8 cellular contexts compared by ENCODE assay signal in the genomic region with DNA sequence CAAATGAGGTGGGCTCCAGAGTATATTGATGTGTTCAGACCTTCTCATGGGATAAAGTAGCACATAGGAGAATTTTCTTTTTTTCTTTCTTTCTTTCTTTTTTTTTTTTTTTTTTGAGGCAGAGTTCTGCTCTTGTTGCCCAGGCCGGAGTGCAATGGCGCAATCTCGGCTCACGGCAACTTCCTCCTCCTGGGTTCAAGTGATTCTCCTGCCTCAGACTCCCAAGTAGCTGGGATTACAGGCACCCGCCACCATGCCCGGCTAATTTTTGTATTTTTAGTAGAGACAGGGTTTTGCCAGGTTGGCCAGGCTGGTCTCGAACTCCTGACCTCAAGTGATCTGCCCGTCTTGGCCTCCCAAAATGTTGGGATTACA.
DNase-seq lines count a peak whose midpoint lies in the region; ATAC-seq and TF ChIP-seq lines count a peak whose summit lies in the region.
"Not testable (repeated sequence)": the region's sequence is repeated elsewhere in the genome, so short reads cannot be mapped to it uniquely, and the experiment has no call there.

No MANE protein-coding gene starts in this region.

- intact Hi-C loops in Calu3 (cut with micrococcal nuclease; ENCODE audit: unreplicated experiment), result not testable (repeated sequence)
- intact Hi-C loops in heart left ventricle (cut with DNase I) (loop anchor here in 2 of 10 donors (5.0 to 10.0 kb wide), 3 partner anchors 40 to 75 kb away; partner anchors contain the start of gene UBE4B (in 1 of the 2)), sigmoid colon (cut with DNase I) (loop anchor here (5.0 kb wide), 2 partner anchors 40 to 105 kb away; partner anchors contain the start of gene KIF1B), tibial artery (cut with DNase I; ENCODE audit: low total_unique reads) (loop anchor here (5.0 kb wide), 1 partner anchor 45 kb away; no protein-coding TSS in a partner anchor)

- peaks cover 27% of the 10 kb centered on the region for H3K4me1 Mint-ChIP-seq in Calu3 (ENCODE audit: low read depth, unreplicated experiment)
- H3K4me1 Mint-ChIP-seq in endodermal cell, result not testable (repeated sequence)

- not testable (repeated sequence) for H3K9me3 Mint-ChIP-seq in Calu3 (ENCODE audit: low read depth, unreplicated experiment); endodermal cell

- H3K27me3 ChIP-seq in endodermal cell (ENCODE audit: control insufficient read depth, insufficient read depth, low read length, poor library complexity, severe bottlenecking); heart left ventricle; sigmoid colon; tibial artery: not testable (repeated sequence)

- H3K9ac ChIP-seq in endodermal cell (ENCODE audit: extremely low read depth, low read length, poor library complexity, severe bottlenecking), result not testable (repeated sequence)

- not testable (repeated sequence) for H3K4me3 ChIP-seq in endodermal cell (ENCODE audit: low read length); heart left ventricle; mesodermal cell (ENCODE audit: extremely low read depth, insufficient read depth, low read length, poor library complexity, severe bottlenecking); sigmoid colon
- peak overlapping the region in 1 of 2 donors; percentile 18 for H3K4me3 ChIP-seq in tibial artery

- not testable (repeated sequence) for TF ChIP-seq POLR2A in heart left ventricle (IDR thresholded peaks at IDR 0.05); sigmoid colon (IDR thresholded peaks at IDR 0.05)

- BruUV-seq in Calu3 (replicated peaks; lab: Mats Ljungman, UMichigan), result not testable (repeated sequence)

- H3K36me3 Mint-ChIP-seq in Calu3 (ENCODE audit: insufficient read depth, unreplicated experiment), result peaks cover 18% of the 10 kb centered on the region
- H3K36me3 Mint-ChIP-seq in endodermal cell (ENCODE audit: low read depth), result peaks cover 67% of the 10 kb centered on the region

- ATAC-seq in heart left ventricle, result not testable (repeated sequence)

- H3K27ac ChIP-seq in angular gyrus (ENCODE audit: low read depth, low read length) (peak overlapping the region; percentile 89), heart left ventricle (peak overlapping the region; percentile 38 to 93 (median 80)), mesodermal cell (ENCODE audit: low read depth, low read length, severe bottlenecking) (peak overlapping the region; percentile 85), sigmoid colon (peak overlapping the region; percentile 71 to 93 (median 84)), tibial artery (peak overlapping the region; percentile 80 to 82)
- not testable (repeated sequence) for H3K27ac ChIP-seq in endodermal cell (ENCODE audit: low read depth, low read length)

- H3K4me3 Mint-ChIP-seq in Calu3 (ENCODE audit: low read depth, unreplicated experiment); endodermal cell: not testable (repeated sequence)

- DNase-seq in Calu3 (peak; percentile 1), MV-4-11 (lab: John Stamatoyannopoulos, UW) (peak; percentile 6)
- DNase-seq in endodermal cell, heart left ventricle, sigmoid colon, tibial artery: not testable (repeated sequence)

- CTCF ChIA-PET in Calu3 (lab: Charles Lee), result not testable (repeated sequence)

- H3K27me3 Mint-ChIP-seq in Calu3 (ENCODE audit: unreplicated experiment); endodermal cell (ENCODE audit: insufficient read depth): not testable (repeated sequence)

- not testable (repeated sequence) for TF ChIP-seq CTCF in Calu3 (IDR thresholded peaks at IDR 0.05; ENCODE audit: unreplicated experiment); endodermal cell (conservative IDR thresholded peaks at IDR 0.05); heart left ventricle (IDR thresholded peaks at IDR 0.05); sigmoid colon (IDR thresholded peaks at IDR 0.05); tibial artery (IDR thresholded peaks at IDR 0.05)

- not testable (repeated sequence) for H3K4me1 ChIP-seq in endodermal cell (ENCODE audit: control insufficient read depth, insufficient read depth, low read length)
- H3K4me1 ChIP-seq in heart left ventricle (peaks cover 0 to 33% (median 10%) of the 10 kb centered on the region in 12 donors), mesodermal cell (ENCODE audit: control insufficient read depth, insufficient read depth, low read length, poor library complexity, severe bottlenecking) (peaks cover 20% of the 10 kb centered on the region), sigmoid colon (peaks cover 0 to 41% (median 29%) of the 10 kb centered on the region in 4 donors), tibial artery (peaks cover 0 to 54% (median 26%) of the 10 kb centered on the region in 4 donors)

- 85 to 95% methylated on average over 6 to 8 of the region's 8 CpGs for WGBS in endodermal cell (ENCODE audit: insufficient coverage in 1 of 2, insufficient read length in 1 of 2), 2 experiments
- WGBS in heart left ventricle, 4 donors, result 85 to 92% (median 90%) methylated on average over 8 of the region's 8 CpGs
- WGBS in mesodermal cell (ENCODE audit: insufficient coverage in 2 of 2), 2 experiments, result 94% methylated on average over 2 of the region's 8 CpGs; no CpG with 5 or more reads in 1 of the 2 experiments
- WGBS in sigmoid colon, 2 donors, result 92 to 93% methylated on average over 8 of the region's 8 CpGs

- not testable (repeated sequence) for TF ChIP-seq EP300 in sigmoid colon (IDR thresholded peaks at IDR 0.05)

- peaks cover 58% of the 10 kb centered on the region for H3K36me3 ChIP-seq in endodermal cell (ENCODE audit: control insufficient read depth, insufficient read depth, low read length)
- H3K36me3 ChIP-seq in heart left ventricle, result peaks cover 0 to 84% (median 73%) of the 10 kb centered on the region in 9 donors
- H3K36me3 ChIP-seq in mesodermal cell (ENCODE audit: control insufficient read depth, insufficient read depth, low read length), result peaks cover 46% of the 10 kb centered on the region
- peaks cover 28 to 44% (median 32%) of the 10 kb centered on the region in 4 donors for H3K36me3 ChIP-seq in sigmoid colon
- peaks cover 31 to 56% (median 37%) of the 10 kb centered on the region in 3 donors for H3K36me3 ChIP-seq in tibial artery

- H3K27ac Mint-ChIP-seq in Calu3 (ENCODE audit: unreplicated experiment) (peak overlapping the region; percentile 86), endodermal cell (peak overlapping the region; percentile 80)

- H3K9me3 ChIP-seq in endodermal cell (ENCODE audit: control insufficient read depth, low read length); heart left ventricle; mesodermal cell (ENCODE audit: control insufficient read depth, low read length); sigmoid colon; tibial artery: not testable (repeated sequence)
